Comparison of ENCODE assay signal across 1 cellular context in genomic region chr4:13427599-13428325, GRCh38.
TF ChIP-seq lines count a peak whose summit lies in the region.

No MANE protein-coding gene starts in this region.

TF ChIP-seq in K562, 482 proteins besides CTCF, POLR2A, EP300 and RAD21 (continued from another document and continues in another):
- no peak for TF ChIP-seq ZBTB49 (CRISPR knock-in tag; IDR thresholded peaks at IDR 0.05; ENCODE audit: borderline replicate concordance)
- no peak for TF ChIP-seq POLR2B (IDR thresholded peaks at IDR 0.05; ENCODE audit: low read depth, partially characterized antibody)
- TF ChIP-seq FOXO4 (CRISPR knock-in tag; IDR thresholded peaks at IDR 0.05): no peak
- TF ChIP-seq HMGN3 (IDR thresholded peaks at IDR 0.05; ENCODE audit: borderline replicate concordance, extremely low read depth, insufficient read length, low read depth, low read length): no peak
- no peak for TF ChIP-seq NRF1 (conservative IDR thresholded peaks at IDR 0.05 in 1 of 2, IDR thresholded peaks at IDR 0.05 in 1 of 2)
- TF ChIP-seq ZMIZ1 (IDR thresholded peaks at IDR 0.05; ENCODE audit: low read depth in 2 of 2, low read length in 2 of 2): no peak
- no peak for TF ChIP-seq HNRNPLL (IDR thresholded peaks at IDR 0.05; ENCODE audit: low read depth, low read length, poor library complexity, severe bottlenecking)
- TF ChIP-seq ZNF609 (CRISPR knock-in tag; IDR thresholded peaks at IDR 0.05; ENCODE audit: borderline replicate concordance): no peak
- TF ChIP-seq MTA1 (IDR thresholded peaks at IDR 0.05; ENCODE audit: borderline replicate concordance): no peak
- no peak for TF ChIP-seq TEAD1 (CRISPR knock-in tag; IDR thresholded peaks at IDR 0.05)
- TF ChIP-seq GTF2B (IDR thresholded peaks at IDR 0.05; ENCODE audit: extremely low read depth, insufficient read length): no peak
- TF ChIP-seq KLF6 (CRISPR knock-in tag; IDR thresholded peaks at IDR 0.05; ENCODE audit: borderline replicate concordance): no peak
- TF ChIP-seq HMGXB4 (CRISPR knock-in tag; IDR thresholded peaks at IDR 0.05): no peak
- TF ChIP-seq HDAC6 (IDR thresholded peaks at IDR 0.05; ENCODE audit: low read depth, low read length): no peak
- TF ChIP-seq HMBOX1 (IDR thresholded peaks at IDR 0.05): peak; percentile 55; the same call in 1 of the 2 replicates
- no peak for TF ChIP-seq MECOM (CRISPR knock-in tag; IDR thresholded peaks at IDR 0.05)
- TF ChIP-seq ZNF354B (CRISPR knock-in tag; IDR thresholded peaks at IDR 0.05): no peak
- TF ChIP-seq ZNF507 (tag; conservative IDR thresholded peaks at IDR 0.05): no peak
- TF ChIP-seq KAT2B (IDR thresholded peaks at IDR 0.05; ENCODE audit: low read depth, low read length): no peak
- no peak for TF ChIP-seq ZBTB43 (CRISPR knock-in tag; IDR thresholded peaks at IDR 0.05)
- no peak for TF ChIP-seq HSF4 (CRISPR knock-in tag; IDR thresholded peaks at IDR 0.05; ENCODE audit: borderline replicate concordance)
- TF ChIP-seq KAT7 (CRISPR knock-in tag; IDR thresholded peaks at IDR 0.05; ENCODE audit: borderline replicate concordance): no peak
- 0 out of 4 replicates have a peak, but pooled peaks of 1 of the 2 experiments have one; percentile 24 for TF ChIP-seq TRIM24 (IDR thresholded peaks at IDR 0.05)
- no peak for TF ChIP-seq SPI1 (IDR thresholded peaks at IDR 0.05; ENCODE audit: borderline replicate concordance, low read depth, low read length)
- TF ChIP-seq CBFA2T2 (conservative IDR thresholded peaks at IDR 0.05): peak; percentile 49; the same call in 1 of the 2 replicates
- no peak for TF ChIP-seq NR2C2 (CRISPR knock-in tag; IDR thresholded peaks at IDR 0.05)
- TF ChIP-seq NR2C2 (tag; IDR thresholded peaks at IDR 0.05): peak; percentile 75
- TF ChIP-seq ZBTB2 (IDR thresholded peaks at IDR 0.05): no peak
- TF ChIP-seq CBFA2T3 (IDR thresholded peaks at IDR 0.05): peak; percentile 74
- no peak for TF ChIP-seq ZNF766 (CRISPR knock-in tag; conservative IDR thresholded peaks at IDR 0.05)
- no peak for TF ChIP-seq YBX1 (IDR thresholded peaks at IDR 0.05)
- TF ChIP-seq TRIM25 (IDR thresholded peaks at IDR 0.05; ENCODE audit: borderline replicate concordance): no peak
- no peak for TF ChIP-seq ZBTB26 (CRISPR knock-in tag; IDR thresholded peaks at IDR 0.05)
- no peak for TF ChIP-seq RFX1 (IDR thresholded peaks at IDR 0.05)
- no peak for TF ChIP-seq ZNF586 (CRISPR knock-in tag; conservative IDR thresholded peaks at IDR 0.05)
- peak; percentile 32; the same call in 1 of the 2 replicates for TF ChIP-seq TEAD4 (IDR thresholded peaks at IDR 0.05; ENCODE audit: low read length)
- no peak for TF ChIP-seq TEAD4 (CRISPR knock-in tag; IDR thresholded peaks at IDR 0.05; ENCODE audit: borderline replicate concordance)
- TF ChIP-seq SMARCB1 (IDR thresholded peaks at IDR 0.05; ENCODE audit: insufficient read length, low read depth): no peak
